In genomic region chr17:69188064-69188463, GRCh38 we compare ENCODE assay signal across 2 cellular contexts.
TF ChIP-seq lines count a peak whose summit lies in the region.

No MANE protein-coding gene starts in this region.

TF ChIP-seq in GM12878, 131 proteins besides CTCF, POLR2A, EP300 and RAD21:
- TF ChIP-seq CHD2 (IDR thresholded peaks at IDR 0.05; ENCODE audit: borderline replicate concordance, low read depth, low read length) (no peak), PKNOX1 (IDR thresholded peaks at IDR 0.05) (peak; percentile 46; the same call in 1 of the 2 replicates)

TF ChIP-seq in neural cell, 6 proteins besides CTCF, POLR2A, EP300 and RAD21:
- TF ChIP-seq MXI1 (conservative IDR thresholded peaks at IDR 0.05; ENCODE audit: poor library complexity, severe bottlenecking) (no peak), REST (IDR thresholded peaks at IDR 0.05; ENCODE audit: borderline replicate concordance) (no peak), TAF1 (IDR thresholded peaks at IDR 0.05; ENCODE audit: low read depth) (no peak), EZH2 (IDR thresholded peaks at IDR 0.05; ENCODE audit: borderline replicate concordance, insufficient read depth, low read length, poor library complexity, severe bottlenecking) (no peak), POLR2AphosphoS5 (IDR thresholded peaks at IDR 0.05) (no peak), SMC3 (conservative IDR thresholded peaks at IDR 0.05; ENCODE audit: poor library complexity) (no peak)
